ENCODE assay signal across 38 cellular contexts in genomic region chr17:27451906-27452305, GRCh38.
"Had no signal": no experiment of that assay in that cellular context is flagged by ENCODE, and none has a peak within 500 bp of the region (broad histone marks: within the 10 kb centered on the region; RNA-seq: fewer than 3 reads in every experiment).

No MANE protein-coding gene starts in this region.

- ATAC-seq: activated CD8-positive, alpha-beta T cell treated with anti-CD3 and anti-CD28 coated beads for 36 hours; activated naive CD4-positive, alpha-beta T cell treated with anti-CD3 and anti-CD28 coated beads, Interleukin-2, amount 50 U/mL, for 72 hours; activated T-cell treated with anti-CD3 and anti-CD28 coated beads, Interleukin-2, amount 50 U/mL, for 4 hours; activated T-cell treated with anti-CD3 and anti-CD28 coated beads, Interleukin-2, amount 50 U/mL, for 72 hours; activated T-helper 17 cell treated with anti-CD3 and anti-CD28 coated beads, Interleukin-2, amount 50 U/mL, for 72 hours; body of pancreas had no signal

- DNase-seq: activated B cell treated with CpG ODN at 0.5 μM for 24 hours; activated CD4-positive, alpha-beta memory T cell treated with anti-CD3 and anti-CD28 coated beads for 36 hours; activated CD4-positive, alpha-beta T cell treated with anti-CD3 and anti-CD28 coated beads for 4 hours; activated CD4-positive, alpha-beta T cell treated with anti-CD3 and anti-CD28 coated beads, Interleukin-2, amount 10 ng/mL, durations not matched to agents 24 days and 14 days; activated CD4-positive, alpha-beta T cell treated with anti-CD3 and anti-CD28 coated beads, Interleukin-2, amount 50 U/mL, for 1 hour; activated CD4-positive, alpha-beta T cell treated with anti-CD3 and anti-CD28 coated beads, Interleukin-2, amount 50 U/mL, for 4 hours; activated CD4-positive, CD25-positive, alpha-beta regulatory T cell treated with anti-CD3 and anti-CD28 coated beads, Interleukin-2, amount 50 U/mL, for 72 hours; activated CD8-positive, alpha-beta memory T cell treated with anti-CD3 and anti-CD28 coated beads, Interleukin-2, amount 50 U/mL, for 4 hours; activated CD8-positive, alpha-beta T cell treated with anti-CD3 and anti-CD28 coated beads for 36 hours; activated effector memory CD4-positive, alpha-beta T cell treated with anti-CD3 and anti-CD28 coated beads, Interleukin-2, amount 50 U/mL, for 16 hours; activated gamma-delta T cell treated with Interleukin-2 at 50 U/mL for 16 hours; activated naive CD4-positive, alpha-beta T cell; activated naive CD4-positive, alpha-beta T cell treated with anti-CD3 and anti-CD28 coated beads for 36 hours; activated naive CD4-positive, alpha-beta T cell treated with anti-CD3 and anti-CD28 coated beads, Interleukin-2, amount 50 U/mL, for 16 hours; activated naive CD8-positive, alpha-beta T cell treated with anti-CD3 and anti-CD28 coated beads for 36 hours; activated T-cell treated with anti-CD3 and anti-CD28 coated beads for 4 hours; activated T-cell treated with anti-CD3 and anti-CD28 coated beads, Interleukin-2, amount 50 U/mL, for 1 hour; activated T-cell treated with anti-CD3 and anti-CD28 coated beads, Interleukin-2, amount 50 U/mL, for 4 hours; activated T-cell treated with anti-CD3 and anti-CD28 coated beads, Interleukin-2, amount 50 U/mL, for 72 hours; adrenal gland; amniotic stem cell; aorta; body of pancreas; brain microvascular endothelial cell; cerebellar nuclear complex; T-helper 1 cell; T-helper 2 cell; T-helper 9 cell had no signal

- H3K4me3 Mint-ChIP-seq: activated B cell treated with CpG ODN at 0.5 μM for 24 hours; activated CD4-positive, alpha-beta memory T cell treated with anti-CD3 and anti-CD28 coated beads for 36 hours; activated CD4-positive, alpha-beta T cell treated with anti-CD3 and anti-CD28 coated beads, Interleukin-2, amount 10 ng/mL, durations not matched to agents 24 days and 14 days; activated CD8-positive, alpha-beta T cell treated with anti-CD3 and anti-CD28 coated beads for 36 hours; activated naive CD4-positive, alpha-beta T cell treated with anti-CD3 and anti-CD28 coated beads for 36 hours; activated naive CD8-positive, alpha-beta T cell treated with anti-CD3 and anti-CD28 coated beads for 36 hours; activated T-cell treated with anti-CD3 and anti-CD28 coated beads, Interleukin-2, amount 50 U/mL, for 4 hours; activated T-cell treated with anti-CD3 and anti-CD28 coated beads, Interleukin-2, amount 50 U/mL, for 72 hours; activated T-helper 1 cell treated with anti-CD3 and anti-CD28 coated beads, Interleukin-12 subunit alpha, Interleukin-12 subunit beta, Interleukin-2, Interleukin-4 antibody, amounts not matched to agents 30 ng/mL and 10 ng/mL and 1 ng/mL, durations not matched to agents 14 hours and 24 hours and 36 hours; activated T-helper 17 cell treated with anti-CD3 and anti-CD28 coated beads, Interleukin-2, amount 50 U/mL, for 72 hours; central memory CD8-positive, alpha-beta T cell; T-helper 1 cell treated with Interleukin-12 subunit alpha and Interleukin-12 subunit beta and Interleukin-4 antibody, amounts not matched to agents 30 μg/mL and 1 μg/mL, for 36 hours; T-helper 2 cell treated with Interferon-gamma antibody and Interleukin-4, amounts not matched to agents 5 μg/mL and 100 μg/mL, for 36 hours had no signal

- H3K36me3 ChIP-seq: adrenal gland, brain microvascular endothelial cell, breast epithelium had no signal

- H3K36me3 Mint-ChIP-seq: activated CD4-positive, alpha-beta memory T cell treated with anti-CD3 and anti-CD28 coated beads for 36 hours; activated naive CD8-positive, alpha-beta T cell treated with anti-CD3 and anti-CD28 coated beads for 36 hours had no signal

- H3K9me3 ChIP-seq: adrenal gland, body of pancreas, breast epithelium had no signal

- H3K4me1 ChIP-seq: breast epithelium had no signal

- H3K27me3 ChIP-seq: adrenal gland, body of pancreas, brain microvascular endothelial cell, breast epithelium had no signal

- H3K27me3 Mint-ChIP-seq: activated B cell treated with CpG ODN at 0.5 μM for 24 hours; activated CD4-positive, alpha-beta memory T cell treated with anti-CD3 and anti-CD28 coated beads for 36 hours; activated T-helper 17 cell treated with anti-CD3 and anti-CD28 coated beads, Interleukin-2, amount 50 U/mL, for 72 hours; central memory CD8-positive, alpha-beta T cell had no signal

- H3K9me3 Mint-ChIP-seq: activated B cell treated with CpG ODN at 0.5 μM for 24 hours; activated CD4-positive, alpha-beta memory T cell treated with anti-CD3 and anti-CD28 coated beads for 36 hours; activated CD4-positive, alpha-beta T cell treated with anti-CD3 and anti-CD28 coated beads, Interleukin-2, amount 10 ng/mL, durations not matched to agents 24 days and 14 days; activated CD8-positive, alpha-beta T cell treated with anti-CD3 and anti-CD28 coated beads for 36 hours; activated naive CD4-positive, alpha-beta T cell treated with anti-CD3 and anti-CD28 coated beads for 36 hours; activated naive CD4-positive, alpha-beta T cell treated with anti-CD3 and anti-CD28 coated beads, Interleukin-2, amount 50 U/mL, for 72 hours; activated naive CD8-positive, alpha-beta T cell treated with anti-CD3 and anti-CD28 coated beads for 36 hours; activated T-cell treated with anti-CD3 and anti-CD28 coated beads, Interleukin-2, amount 50 U/mL, for 4 hours; activated T-cell treated with anti-CD3 and anti-CD28 coated beads, Interleukin-2, amount 50 U/mL, for 72 hours; activated T-helper 1 cell treated with anti-CD3 and anti-CD28 coated beads, Interleukin-12 subunit alpha, Interleukin-12 subunit beta, Interleukin-2, Interleukin-4 antibody, amounts not matched to agents 30 ng/mL and 10 ng/mL and 1 ng/mL, durations not matched to agents 14 hours and 24 hours and 36 hours; activated T-helper 17 cell treated with anti-CD3 and anti-CD28 coated beads, Interleukin-2, amount 50 U/mL, for 72 hours; central memory CD8-positive, alpha-beta T cell; T-helper 1 cell treated with Interleukin-12 subunit alpha and Interleukin-12 subunit beta and Interleukin-4 antibody, amounts not matched to agents 30 μg/mL and 1 μg/mL, for 36 hours; T-helper 2 cell treated with Interferon-gamma antibody and Interleukin-4, amounts not matched to agents 5 μg/mL and 100 μg/mL, for 36 hours had no signal

- H3K27ac Mint-ChIP-seq: activated B cell treated with CpG ODN at 0.5 μM for 24 hours; activated CD4-positive, alpha-beta memory T cell treated with anti-CD3 and anti-CD28 coated beads for 36 hours; activated CD4-positive, alpha-beta T cell treated with anti-CD3 and anti-CD28 coated beads, Interleukin-2, amount 10 ng/mL, durations not matched to agents 24 days and 14 days; activated CD8-positive, alpha-beta T cell treated with anti-CD3 and anti-CD28 coated beads for 36 hours; activated naive CD4-positive, alpha-beta T cell treated with anti-CD3 and anti-CD28 coated beads for 36 hours; activated naive CD4-positive, alpha-beta T cell treated with anti-CD3 and anti-CD28 coated beads, Interleukin-2, amount 50 U/mL, for 72 hours; activated naive CD8-positive, alpha-beta T cell treated with anti-CD3 and anti-CD28 coated beads for 36 hours; activated T-cell treated with anti-CD3 and anti-CD28 coated beads, Interleukin-2, amount 50 U/mL, for 72 hours; activated T-helper 1 cell treated with anti-CD3 and anti-CD28 coated beads, Interleukin-12 subunit alpha, Interleukin-12 subunit beta, Interleukin-2, Interleukin-4 antibody, amounts not matched to agents 30 ng/mL and 10 ng/mL and 1 ng/mL, durations not matched to agents 14 hours and 24 hours and 36 hours; activated T-helper 17 cell treated with anti-CD3 and anti-CD28 coated beads, Interleukin-2, amount 50 U/mL, for 72 hours; T-helper 1 cell treated with Interleukin-12 subunit alpha and Interleukin-12 subunit beta and Interleukin-4 antibody, amounts not matched to agents 30 μg/mL and 1 μg/mL, for 36 hours; T-helper 2 cell treated with Interferon-gamma antibody and Interleukin-4, amounts not matched to agents 5 μg/mL and 100 μg/mL, for 36 hours had no signal

- H3K4me3 ChIP-seq: adrenal gland, body of pancreas, breast epithelium had no signal

- H3K27ac ChIP-seq: adrenal gland, body of pancreas, brain microvascular endothelial cell, breast epithelium, VCaP had no signal

- FAIRE-seq: astrocyte, TTC549 had no signal
